ENCODE assay signal across 9 cellular contexts in genomic region chr17:68972119-68972704, GRCh38. TPM values are rescaled to one million over a fixed set of nuclear protein-coding genes. Genes with fewer than 3 reads are reported as not detected.
A peak's percentile ranks its signal among the peaks of the same experiment; 100 is the strongest.
DNase-seq lines count a peak whose midpoint lies in the region; ATAC-seq, FAIRE-seq and TF ChIP-seq lines count a peak whose summit lies in the region.
"Had no signal": no experiment of that assay in that cellular context is flagged by ENCODE, and none has a peak within 500 bp of the region (broad histone marks: within the 10 kb centered on the region; RNA-seq: fewer than 3 reads in every experiment).

No MANE protein-coding gene starts in this region.

- DNase-seq in A549 (ENCODE audit: low read depth in 1 of 2, low spot score in 1 of 2) (peak; percentile 20 to 49), H7 (peak; percentile 17), right atrium auricular region (ENCODE audit: low spot score) (no peak), thyroid gland (no peak)
- DNase-seq: activated naive CD8-positive, alpha-beta T cell treated with anti-CD3 and anti-CD28 coated beads, Interleukin-2, amount 10 ng/mL, durations not matched to agents 7 days and 5 days had no signal

- H3K27ac ChIP-seq in A549, result no peak overlapping the region
- no peak overlapping the region for H3K27ac ChIP-seq in right atrium auricular region
- H3K27ac ChIP-seq in thyroid gland, result no peak overlapping the region

- TF ChIP-seq CTCF in A549 (IDR thresholded peaks at IDR 0.05) (peak; percentile 83), WI38 (IDR thresholded peaks at IDR 0.05; ENCODE audit: low read depth, low read length) (peak; percentile 53; the same call in 1 of the 2 replicates), right atrium auricular region (IDR thresholded peaks at IDR 0.05) (peak; percentile 50 to 75), thyroid gland (IDR thresholded peaks at IDR 0.05) (peak; percentile 18 to 55 (median 42))

- ATAC-seq in A549 (peak; percentile 55 to 59; a peak in 4 of 6 replicates), HG03039 (IDR thresholded peaks at IDR 0.05; ENCODE audit: unreplicated experiment) (no peak), GM18858 (IDR thresholded peaks at IDR 0.05; ENCODE audit: unreplicated experiment) (no peak)
- no peak for ATAC-seq in activated CD4-positive, CD25-positive, alpha-beta regulatory T cell treated with anti-CD3 and anti-CD28 coated beads, Interleukin-2, amount 50 U/mL, for 24 hours

- no peak overlapping the region for H3K4me2 ChIP-seq in A549

- H3K27me3 ChIP-seq in H7 (ENCODE audit: control insufficient read depth, insufficient read depth, low read length), result no peaks in the 10 kb centered on the region
- no peaks in the 10 kb centered on the region for H3K27me3 ChIP-seq in right atrium auricular region
- no peaks in the 10 kb centered on the region for H3K27me3 ChIP-seq in thyroid gland

- peak; percentile 65 to 82 for TF ChIP-seq RAD21 in A549 (conservative IDR thresholded peaks at IDR 0.05 in 1 of 2, IDR thresholded peaks at IDR 0.05 in 1 of 2)

- no peaks in the 10 kb centered on the region for H3K9me3 ChIP-seq in A549
- no peaks in the 10 kb centered on the region for H3K9me3 ChIP-seq in right atrium auricular region
- no peaks in the 10 kb centered on the region for H3K9me3 ChIP-seq in thyroid gland

- 30% methylated on average over 4 of the region's 4 CpGs for WGBS in A549 (ENCODE audit: missing lambda C conversion rate)
- whole genome bisulfite sequencing in thyroid gland, 2 donors, result 57 to 64% methylated on average over 4 of the region's 4 CpGs

- H3K4me3 ChIP-seq in A549 (no peak overlapping the region), H7 (ENCODE audit: insufficient read depth, low read depth, low read length) (no peak overlapping the region), WI38 (ENCODE audit: low read depth, low read length) (no peak overlapping the region), right atrium auricular region (no peak overlapping the region), thyroid gland (replicated peaks in 1 of 3) (no peak overlapping the region)

- TF ChIP-seq POLR2A in A549 (IDR thresholded peaks at IDR 0.05; ENCODE audit: low read length) (no peak), thyroid gland (IDR thresholded peaks at IDR 0.05) (no peak)

- CTCF ChIA-PET in A549 (lab: Yijun Ruan, JAX), result interaction anchor here (0.7 to 4.6 kb wide), 8 partner anchors 13 to 200 kb away, joined by 3 to 43 read pairs (median 4); no protein-coding TSS in a partner anchor

- no peaks in the 10 kb centered on the region for H3K4me1 ChIP-seq in A549
- H3K4me1 ChIP-seq in right atrium auricular region, result no peaks in the 10 kb centered on the region
- H3K4me1 ChIP-seq in thyroid gland, result no peaks in the 10 kb centered on the region

- POLR2A ChIA-PET in A549 (lab: Yijun Ruan, JAX), result no interaction called here

- FAIRE-seq in A549 (lab: Jason Lieb, UNC), result no peak

- intact Hi-C loops in thyroid gland (cut with DNase I), result loop anchor here (5.0 kb wide), 1 partner anchor 195 kb away; no protein-coding TSS in a partner anchor

- H3K36me3 ChIP-seq in H7 (replicated peaks; ENCODE audit: control insufficient read depth, insufficient read depth, low read length), result no peaks in the 10 kb centered on the region
- peaks cover 6% of the 10 kb centered on the region for H3K36me3 ChIP-seq in right atrium auricular region
- no peaks in the 10 kb centered on the region for H3K36me3 ChIP-seq in thyroid gland

- no peak for TF ChIP-seq EP300 in A549 (IDR thresholded peaks at IDR 0.05)

TF ChIP-seq in A549, 52 proteins besides CTCF, POLR2A, EP300 and RAD21:
- peak; percentile 92 for TF ChIP-seq SMC3 (IDR thresholded peaks at IDR 0.05)
- no peak for TF ChIP-seq CHD2 (IDR thresholded peaks at IDR 0.05; ENCODE audit: low read length, partially characterized antibody)
- TF ChIP-seq ELK1 (IDR thresholded peaks at IDR 0.05; ENCODE audit: low read depth, low read length), result no peak
- no peak for TF ChIP-seq RCOR1 (IDR thresholded peaks at IDR 0.05; ENCODE audit: low read depth, low read length)
- no peak for TF ChIP-seq TFCP2L1 (CRISPR knock-in tag; IDR thresholded peaks at IDR 0.05)
TF ChIP-seq in A549: peak in this region for 1.

RNA-seq across cellular contexts. Expression of gene ABCA8, which starts 17.0 kb away (rescaled TPM):
- polyA plus RNA-seq in A549 (2011; rRNA removed) (0.34 and 0.36 TPM in 2 replicates), A549 (2017; fragmentation: RNase III; extraction: RNeasy Plus Mini Kit Qiagen cat#74134 plus additional on column Dnase treatment) (0.26 to 0.61 TPM (median 0.33 TPM) in 3 replicates)
- 0.03 and 0.07 TPM in 2 replicates for polyA plus RNA-seq in A549 (2012; cell fraction: cytosol; rRNA removed)
- polyA plus RNA-seq in A549 (2012; cell fraction: nucleus; rRNA removed), result 0.08 and 0.16 TPM in 2 replicates
- 0.19 and 0.70 TPM in 2 replicates for polyA minus RNA-seq in A549 (2011; rRNA and poly(A)+ RNA removed)
- not detected in 2 replicates for total RNA-seq in H7 (2014; rRNA removed; shearing (Covaris generic))
- total RNA-seq in right atrium auricular region (10 to 100 TPM; 59.1 to 65.9 TPM), thyroid gland (10 to 100 TPM; 26.1 to 95.4 (median 56.1) TPM)
- total RNA-seq: activated naive CD8-positive, alpha-beta T cell treated with anti-CD3 and anti-CD28 coated beads, Interleukin-2, amount 10 ng/mL, durations not matched to agents 7 days and 5 days had no signal

Comparison
In these comparisons a context has a peak if more than half of its experiments do, and no peak if none do; other contexts are left out.
1. ATAC-seq: peak in A549 (2 of 2); none in HG03039 (single experiment), GM18858 (single experiment) and activated CD4-positive, CD25-positive, alpha-beta regulatory T cell treated with anti-CD3 and anti-CD28 coated beads, Interleukin-2, amount 50 U/mL, for 24 hours (0 of 2).
2. DNase-seq: peak in A549 (2 of 2) and H7 (single experiment); none in right atrium auricular region (single experiment) and thyroid gland (0 of 2).
3. RNA of gene ABCA8, which starts 17.0 kb away (total RNA-seq): 59.1 to 65.9 TPM in right atrium auricular region and 26.1 to 95.4 TPM in thyroid gland; not detected in H7; every median in the first group is over 10 times any median in the second.
4. Peak in every context shown above with its lines, with median percentiles within 50 percentile points of each other: CTCF ChIP-seq.